In genomic region chr7:78226059-78226658, GRCh38 we compare ENCODE assay signal across 1 cellular context.
TF ChIP-seq lines count a peak whose summit lies in the region.

No MANE protein-coding gene starts in this region.

TF ChIP-seq in Ishikawa, 13 proteins besides CTCF, POLR2A, EP300 and RAD21 (continued from another document):
- no peak for TF ChIP-seq TAF1 (IDR thresholded peaks at IDR 0.05; ENCODE audit: low read depth)
